1 cellular context compared by ENCODE assay signal in the genomic region with DNA sequence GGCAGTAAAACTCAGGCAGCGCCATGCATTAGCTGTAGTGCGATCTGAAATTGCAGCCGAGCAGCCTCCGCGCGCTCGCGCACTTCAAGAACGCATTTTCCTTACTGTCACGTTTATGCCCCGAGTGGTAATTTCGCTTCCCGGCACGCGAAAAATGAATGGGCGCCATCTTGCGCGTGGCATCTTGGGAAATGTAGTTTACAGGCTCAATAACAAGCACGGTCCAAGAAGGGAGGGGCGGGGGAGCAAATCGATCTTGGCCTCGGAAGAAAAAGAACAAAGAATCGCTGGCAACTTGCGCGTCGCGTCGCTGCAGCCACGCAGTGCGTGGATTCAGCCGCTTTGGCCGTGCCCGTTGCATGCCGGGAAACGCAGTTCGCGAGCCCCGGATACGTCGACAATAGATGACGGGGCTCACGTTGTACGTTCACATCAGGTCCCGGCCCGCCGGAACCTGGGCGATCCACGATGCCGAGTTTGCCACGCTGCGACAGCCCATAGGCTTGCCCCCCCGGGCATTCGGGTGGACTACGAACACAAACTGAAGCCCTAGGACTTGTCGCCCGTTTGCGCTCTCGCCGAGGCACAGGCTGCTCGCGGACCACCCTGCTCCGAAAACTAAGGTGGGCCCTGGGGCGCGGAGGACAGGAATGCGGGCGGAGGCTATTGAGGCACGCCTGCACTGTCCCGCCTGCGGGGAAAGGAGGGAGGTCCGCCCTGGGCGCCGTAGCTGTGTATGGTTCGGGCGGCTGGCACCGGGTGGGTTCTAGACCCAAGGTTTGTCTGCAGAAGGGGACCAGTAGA.
TF ChIP-seq lines count a peak whose summit lies in the region.

Gene FTSJ1, plus strand, starts transcription at position 426 of the 804 bp plus-strand sequence. CDS start 1,849 bp downstream, outside the sequence.

TF ChIP-seq in K562, 482 proteins besides CTCF, POLR2A, EP300 and RAD21 (continued from another document and continues in another):
- TF ChIP-seq, protein P1, sequence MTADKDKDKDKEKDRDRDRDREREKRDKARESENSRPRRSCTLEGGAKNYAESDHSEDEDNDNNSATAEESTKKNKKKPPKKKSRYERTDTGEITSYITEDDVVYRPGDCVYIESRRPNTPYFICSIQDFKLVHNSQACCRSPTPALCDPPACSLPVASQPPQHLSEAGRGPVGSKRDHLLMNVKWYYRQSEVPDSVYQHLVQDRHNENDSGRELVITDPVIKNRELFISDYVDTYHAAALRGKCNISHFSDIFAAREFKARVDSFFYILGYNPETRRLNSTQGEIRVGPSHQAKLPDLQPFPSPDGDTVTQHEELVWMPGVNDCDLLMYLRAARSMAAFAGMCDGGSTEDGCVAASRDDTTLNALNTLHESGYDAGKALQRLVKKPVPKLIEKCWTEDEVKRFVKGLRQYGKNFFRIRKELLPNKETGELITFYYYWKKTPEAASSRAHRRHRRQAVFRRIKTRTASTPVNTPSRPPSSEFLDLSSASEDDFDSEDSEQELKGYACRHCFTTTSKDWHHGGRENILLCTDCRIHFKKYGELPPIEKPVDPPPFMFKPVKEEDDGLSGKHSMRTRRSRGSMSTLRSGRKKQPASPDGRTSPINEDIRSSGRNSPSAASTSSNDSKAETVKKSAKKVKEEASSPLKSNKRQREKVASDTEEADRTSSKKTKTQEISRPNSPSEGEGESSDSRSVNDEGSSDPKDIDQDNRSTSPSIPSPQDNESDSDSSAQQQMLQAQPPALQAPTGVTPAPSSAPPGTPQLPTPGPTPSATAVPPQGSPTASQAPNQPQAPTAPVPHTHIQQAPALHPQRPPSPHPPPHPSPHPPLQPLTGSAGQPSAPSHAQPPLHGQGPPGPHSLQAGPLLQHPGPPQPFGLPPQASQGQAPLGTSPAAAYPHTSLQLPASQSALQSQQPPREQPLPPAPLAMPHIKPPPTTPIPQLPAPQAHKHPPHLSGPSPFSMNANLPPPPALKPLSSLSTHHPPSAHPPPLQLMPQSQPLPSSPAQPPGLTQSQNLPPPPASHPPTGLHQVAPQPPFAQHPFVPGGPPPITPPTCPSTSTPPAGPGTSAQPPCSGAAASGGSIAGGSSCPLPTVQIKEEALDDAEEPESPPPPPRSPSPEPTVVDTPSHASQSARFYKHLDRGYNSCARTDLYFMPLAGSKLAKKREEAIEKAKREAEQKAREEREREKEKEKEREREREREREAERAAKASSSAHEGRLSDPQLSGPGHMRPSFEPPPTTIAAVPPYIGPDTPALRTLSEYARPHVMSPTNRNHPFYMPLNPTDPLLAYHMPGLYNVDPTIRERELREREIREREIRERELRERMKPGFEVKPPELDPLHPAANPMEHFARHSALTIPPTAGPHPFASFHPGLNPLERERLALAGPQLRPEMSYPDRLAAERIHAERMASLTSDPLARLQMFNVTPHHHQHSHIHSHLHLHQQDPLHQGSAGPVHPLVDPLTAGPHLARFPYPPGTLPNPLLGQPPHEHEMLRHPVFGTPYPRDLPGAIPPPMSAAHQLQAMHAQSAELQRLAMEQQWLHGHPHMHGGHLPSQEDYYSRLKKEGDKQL (CRISPR knock-in tag; IDR thresholded peaks at IDR 0.05; ENCODE audit: borderline replicate concordance): no peak
- TF ChIP-seq ZNF75A (CRISPR knock-in tag; IDR thresholded peaks at IDR 0.05) (no peak), ZNF146 (CRISPR knock-in tag; IDR thresholded peaks at IDR 0.05; ENCODE audit: unreplicated experiment) (no peak), ZNF717 (CRISPR knock-in tag; IDR thresholded peaks at IDR 0.05) (no peak), KLF16 (IDR thresholded peaks at IDR 0.05) (no peak), SMARCB1 (IDR thresholded peaks at IDR 0.05; ENCODE audit: insufficient read length, low read depth) (no peak), FOXJ2 (tag; IDR thresholded peaks at IDR 0.05) (no peak), MTA3 (IDR thresholded peaks at IDR 0.05; ENCODE audit: borderline replicate concordance) (peak; percentile 49; the same call in 1 of the 2 replicates), FOXK2 (conservative IDR thresholded peaks at IDR 0.05 in 1 of 2, IDR thresholded peaks at IDR 0.05 in 1 of 2; ENCODE audit: low read depth in 2 of 2) (peak in 1 of 2 experiments; percentile 17; a peak in 1 of 4 replicates), GATA2 (CRISPR knock-in tag; IDR thresholded peaks at IDR 0.05) (no peak), ZNF764 (CRISPR knock-in tag; IDR thresholded peaks at IDR 0.05; ENCODE audit: low read depth) (no peak), CHD4 (IDR thresholded peaks at IDR 0.05; ENCODE audit: insufficient read depth, insufficient replicate concordance, low read depth, low read length, poor library complexity, severe bottlenecking) (no peak), ZNF282 (CRISPR knock-in tag; IDR thresholded peaks at IDR 0.05) (no peak), MTA1 (IDR thresholded peaks at IDR 0.05; ENCODE audit: borderline replicate concordance) (peak; percentile 97), YBX1 (IDR thresholded peaks at IDR 0.05) (no peak), CBX2 (IDR thresholded peaks at IDR 0.05; ENCODE audit: insufficient read depth, low read length, poor library complexity, severe bottlenecking) (no peak), C11orf30 (IDR thresholded peaks at IDR 0.05; ENCODE audit: low read depth) (peak; percentile 82), SMAD4 (CRISPR knock-in tag; conservative IDR thresholded peaks at IDR 0.05) (no peak), TARDBP (IDR thresholded peaks at IDR 0.05) (0 out of 2 replicates have a peak, but pooled peaks have one; percentile 69), ZFX (CRISPR knock-in tag; IDR thresholded peaks at IDR 0.05) (peak; percentile 71), EP400 (IDR thresholded peaks at IDR 0.05) (peak; percentile 93), KAT7 (CRISPR knock-in tag; IDR thresholded peaks at IDR 0.05; ENCODE audit: borderline replicate concordance) (no peak), ZNF57 (CRISPR knock-in tag; IDR thresholded peaks at IDR 0.05) (no peak), ZNF165 (CRISPR knock-in tag; IDR thresholded peaks at IDR 0.05; ENCODE audit: borderline replicate concordance) (no peak), PHTF2 (CRISPR knock-in tag; IDR thresholded peaks at IDR 0.05) (no peak), RBM17 (IDR thresholded peaks at IDR 0.05; ENCODE audit: borderline replicate concordance, low read depth, low read length) (no peak), POLR2H (tag; IDR thresholded peaks at IDR 0.05; ENCODE audit: low read depth) (no peak), ETV6 (IDR thresholded peaks at IDR 0.05; ENCODE audit: borderline replicate concordance in 1 of 2, low read depth in 2 of 2, low read length in 1 of 2) (no peak), ETV6 (CRISPR knock-in tag; IDR thresholded peaks at IDR 0.05; ENCODE audit: borderline replicate concordance) (no peak), MAFF (IDR thresholded peaks at IDR 0.05; ENCODE audit: low read length) (no peak), NFRKB (IDR thresholded peaks at IDR 0.05; ENCODE audit: low read depth) (peak; percentile 78), MYC (IDR thresholded peaks at IDR 0.05; ENCODE audit: low read depth, low read length) (peak; percentile 84), MYC (CRISPR knock-in tag; IDR thresholded peaks at IDR 0.05; ENCODE audit: borderline replicate concordance, low read depth) (no peak), ZNF197 (CRISPR knock-in tag; IDR thresholded peaks at IDR 0.05; ENCODE audit: low read depth) (no peak), RBFOX2 (IDR thresholded peaks at IDR 0.05; ENCODE audit: low read depth, low read length) (peak; percentile 92)
- TF ChIP-seq, protein P2, sequence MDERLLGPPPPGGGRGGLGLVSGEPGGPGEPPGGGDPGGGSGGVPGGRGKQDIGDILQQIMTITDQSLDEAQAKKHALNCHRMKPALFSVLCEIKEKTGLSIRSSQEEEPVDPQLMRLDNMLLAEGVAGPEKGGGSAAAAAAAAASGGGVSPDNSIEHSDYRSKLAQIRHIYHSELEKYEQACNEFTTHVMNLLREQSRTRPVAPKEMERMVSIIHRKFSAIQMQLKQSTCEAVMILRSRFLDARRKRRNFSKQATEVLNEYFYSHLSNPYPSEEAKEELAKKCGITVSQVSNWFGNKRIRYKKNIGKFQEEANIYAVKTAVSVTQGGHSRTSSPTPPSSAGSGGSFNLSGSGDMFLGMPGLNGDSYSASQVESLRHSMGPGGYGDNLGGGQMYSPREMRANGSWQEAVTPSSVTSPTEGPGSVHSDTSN (CRISPR knock-in tag; IDR thresholded peaks at IDR 0.05; ENCODE audit: low read depth): no peak
- TF ChIP-seq, protein P2 (tag; conservative IDR thresholded peaks at IDR 0.05; ENCODE audit: low read depth): no peak
- TF ChIP-seq, protein P3, sequence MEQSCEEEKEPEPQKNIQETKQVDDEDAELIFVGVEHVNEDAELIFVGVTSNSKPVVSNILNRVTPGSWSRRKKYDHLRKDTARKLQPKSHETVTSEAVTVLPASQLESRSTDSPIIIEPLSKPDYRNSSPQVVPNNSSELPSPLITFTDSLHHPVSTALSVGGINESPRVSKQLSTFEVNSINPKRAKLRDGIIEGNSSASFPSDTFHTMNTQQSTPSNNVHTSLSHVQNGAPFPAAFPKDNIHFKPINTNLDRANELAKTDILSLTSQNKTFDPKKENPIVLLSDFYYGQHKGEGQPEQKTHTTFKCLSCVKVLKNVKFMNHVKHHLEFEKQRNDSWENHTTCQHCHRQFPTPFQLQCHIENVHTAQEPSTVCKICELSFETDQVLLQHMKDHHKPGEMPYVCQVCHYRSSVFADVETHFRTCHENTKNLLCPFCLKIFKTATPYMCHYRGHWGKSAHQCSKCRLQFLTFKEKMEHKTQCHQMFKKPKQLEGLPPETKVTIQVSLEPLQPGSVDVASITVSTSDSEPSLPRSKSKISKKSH (CRISPR knock-in tag; IDR thresholded peaks at IDR 0.05): no peak
- TF ChIP-seq, protein P4, sequence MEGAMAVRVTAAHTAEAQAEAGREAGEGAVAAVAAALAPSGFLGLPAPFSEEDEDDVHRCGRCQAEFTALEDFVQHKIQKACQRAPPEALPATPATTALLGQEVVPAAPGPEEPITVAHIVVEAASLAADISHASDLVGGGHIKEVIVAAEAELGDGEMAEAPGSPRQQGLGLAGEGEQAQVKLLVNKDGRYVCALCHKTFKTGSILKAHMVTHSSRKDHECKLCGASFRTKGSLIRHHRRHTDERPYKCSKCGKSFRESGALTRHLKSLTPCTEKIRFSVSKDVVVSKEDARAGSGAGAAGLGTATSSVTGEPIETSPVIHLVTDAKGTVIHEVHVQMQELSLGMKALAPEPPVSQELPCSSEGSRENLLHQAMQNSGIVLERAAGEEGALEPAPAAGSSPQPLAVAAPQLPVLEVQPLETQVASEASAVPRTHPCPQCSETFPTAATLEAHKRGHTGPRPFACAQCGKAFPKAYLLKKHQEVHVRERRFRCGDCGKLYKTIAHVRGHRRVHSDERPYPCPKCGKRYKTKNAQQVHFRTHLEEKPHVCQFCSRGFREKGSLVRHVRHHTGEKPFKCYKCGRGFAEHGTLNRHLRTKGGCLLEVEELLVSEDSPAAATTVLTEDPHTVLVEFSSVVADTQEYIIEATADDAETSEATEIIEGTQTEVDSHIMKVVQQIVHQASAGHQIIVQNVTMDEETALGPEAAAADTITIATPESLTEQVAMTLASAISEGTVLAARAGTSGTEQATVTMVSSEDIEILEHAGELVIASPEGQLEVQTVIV (CRISPR knock-in tag; IDR thresholded peaks at IDR 0.05; ENCODE audit: borderline replicate concordance): no peak
- TF ChIP-seq, protein P5, sequence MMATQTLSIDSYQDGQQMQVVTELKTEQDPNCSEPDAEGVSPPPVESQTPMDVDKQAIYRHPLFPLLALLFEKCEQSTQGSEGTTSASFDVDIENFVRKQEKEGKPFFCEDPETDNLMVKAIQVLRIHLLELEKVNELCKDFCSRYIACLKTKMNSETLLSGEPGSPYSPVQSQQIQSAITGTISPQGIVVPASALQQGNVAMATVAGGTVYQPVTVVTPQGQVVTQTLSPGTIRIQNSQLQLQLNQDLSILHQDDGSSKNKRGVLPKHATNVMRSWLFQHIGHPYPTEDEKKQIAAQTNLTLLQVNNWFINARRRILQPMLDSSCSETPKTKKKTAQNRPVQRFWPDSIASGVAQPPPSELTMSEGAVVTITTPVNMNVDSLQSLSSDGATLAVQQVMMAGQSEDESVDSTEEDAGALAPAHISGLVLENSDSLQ (IDR thresholded peaks at IDR 0.05): 0 out of 2 replicates have a peak, but pooled peaks have one; percentile 31
- TF ChIP-seq, protein P6, sequence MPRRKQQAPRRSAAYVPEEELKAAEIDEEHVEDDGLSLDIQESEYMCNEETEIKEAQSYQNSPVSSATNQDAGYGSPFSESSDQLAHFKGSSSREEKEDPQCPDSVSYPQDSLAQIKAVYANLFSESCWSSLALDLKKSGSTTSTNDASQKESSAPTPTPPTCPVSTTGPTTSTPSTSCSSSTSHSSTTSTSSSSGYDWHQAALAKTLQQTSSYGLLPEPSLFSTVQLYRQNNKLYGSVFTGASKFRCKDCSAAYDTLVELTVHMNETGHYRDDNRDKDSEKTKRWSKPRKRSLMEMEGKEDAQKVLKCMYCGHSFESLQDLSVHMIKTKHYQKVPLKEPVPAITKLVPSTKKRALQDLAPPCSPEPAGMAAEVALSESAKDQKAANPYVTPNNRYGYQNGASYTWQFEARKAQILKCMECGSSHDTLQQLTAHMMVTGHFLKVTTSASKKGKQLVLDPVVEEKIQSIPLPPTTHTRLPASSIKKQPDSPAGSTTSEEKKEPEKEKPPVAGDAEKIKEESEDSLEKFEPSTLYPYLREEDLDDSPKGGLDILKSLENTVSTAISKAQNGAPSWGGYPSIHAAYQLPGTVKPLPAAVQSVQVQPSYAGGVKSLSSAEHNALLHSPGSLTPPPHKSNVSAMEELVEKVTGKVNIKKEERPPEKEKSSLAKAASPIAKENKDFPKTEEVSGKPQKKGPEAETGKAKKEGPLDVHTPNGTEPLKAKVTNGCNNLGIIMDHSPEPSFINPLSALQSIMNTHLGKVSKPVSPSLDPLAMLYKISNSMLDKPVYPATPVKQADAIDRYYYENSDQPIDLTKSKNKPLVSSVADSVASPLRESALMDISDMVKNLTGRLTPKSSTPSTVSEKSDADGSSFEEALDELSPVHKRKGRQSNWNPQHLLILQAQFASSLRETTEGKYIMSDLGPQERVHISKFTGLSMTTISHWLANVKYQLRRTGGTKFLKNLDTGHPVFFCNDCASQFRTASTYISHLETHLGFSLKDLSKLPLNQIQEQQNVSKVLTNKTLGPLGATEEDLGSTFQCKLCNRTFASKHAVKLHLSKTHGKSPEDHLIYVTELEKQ (CRISPR knock-in tag; IDR thresholded peaks at IDR 0.05): no peak
